In genomic region chr19:44746946-44747738, GRCh38 we compare ENCODE assay signal across 1 cellular context.
TF ChIP-seq lines count a peak whose summit lies in the region.

No MANE protein-coding gene starts in this region.

TF ChIP-seq in HepG2, 621 proteins besides CTCF, POLR2A, EP300 and RAD21 (continued from another document and continues in another):
- TF ChIP-seq AFF4 (CRISPR knock-in tag; IDR thresholded peaks at IDR 0.05) = no peak
- TF ChIP-seq ZNF737 (CRISPR knock-in tag; IDR thresholded peaks at IDR 0.05; ENCODE audit: borderline replicate concordance) = no peak
- no peak for TF ChIP-seq HOXD1 (CRISPR knock-in tag; IDR thresholded peaks at IDR 0.05)
- TF ChIP-seq DBP (CRISPR knock-in tag; IDR thresholded peaks at IDR 0.05; ENCODE audit: not compliant biosample characterization) = no peak
- TF ChIP-seq MEIS2 (CRISPR knock-in tag; IDR thresholded peaks at IDR 0.05) = peak; percentile 43; the same call in 1 of the 2 replicates
- peak; percentile 46 for TF ChIP-seq GABPB1 (CRISPR knock-in tag; IDR thresholded peaks at IDR 0.05)
- no peak for TF ChIP-seq KAT8 (CRISPR knock-in tag; IDR thresholded peaks at IDR 0.05)
- no peak for TF ChIP-seq SNRNP70 (IDR thresholded peaks at IDR 0.05; ENCODE audit: low read depth, low read length)
- TF ChIP-seq CENPX (CRISPR knock-in tag; IDR thresholded peaks at IDR 0.05) = no peak
- no peak for TF ChIP-seq NFIB (CRISPR knock-in tag; IDR thresholded peaks at IDR 0.05; ENCODE audit: borderline replicate concordance)
- no peak for TF ChIP-seq PHF20 (CRISPR knock-in tag; IDR thresholded peaks at IDR 0.05)
- TF ChIP-seq ERF (CRISPR knock-in tag; IDR thresholded peaks at IDR 0.05) = no peak
- TF ChIP-seq FOXK2 (IDR thresholded peaks at IDR 0.05) = no peak
- TF ChIP-seq ZNF138 (CRISPR knock-in tag; IDR thresholded peaks at IDR 0.05; ENCODE audit: low read depth) = no peak
- no peak for TF ChIP-seq PHF5A (CRISPR knock-in tag; IDR thresholded peaks at IDR 0.05; ENCODE audit: low read depth, unreplicated experiment)
- TF ChIP-seq U2AF1 (optimal IDR thresholded peaks at IDR 0.05; ENCODE audit: low read depth, low read length) = peak; percentile 57
- no peak for TF ChIP-seq RORA (CRISPR knock-in tag; IDR thresholded peaks at IDR 0.05)
- TF ChIP-seq KLF12 (CRISPR knock-in tag; IDR thresholded peaks at IDR 0.05; ENCODE audit: borderline replicate concordance) = peak; percentile 46; the same call in 1 of the 2 replicates
- TF ChIP-seq ZNF121 (CRISPR knock-in tag; IDR thresholded peaks at IDR 0.05) = no peak
- TF ChIP-seq SP2 (CRISPR knock-in tag; IDR thresholded peaks at IDR 0.05) = no peak
- TF ChIP-seq EHMT2 (IDR thresholded peaks at IDR 0.05; ENCODE audit: borderline replicate concordance, low read depth, low read length) = no peak
- no peak; the same call in 1 of the 2 replicates for TF ChIP-seq ZBTB21 (CRISPR knock-in tag; IDR thresholded peaks at IDR 0.05)
- TF ChIP-seq PAF1 (CRISPR knock-in tag; IDR thresholded peaks at IDR 0.05) = no peak
- no peak for TF ChIP-seq GPN1 (CRISPR knock-in tag; IDR thresholded peaks at IDR 0.05; ENCODE audit: borderline replicate concordance)
- TF ChIP-seq ZNF329 (CRISPR knock-in tag; IDR thresholded peaks at IDR 0.05; ENCODE audit: low read depth) = no peak
- TF ChIP-seq ZSCAN25 (CRISPR knock-in tag; IDR thresholded peaks at IDR 0.05) = peak; percentile 98
- TF ChIP-seq HOXA9 (CRISPR knock-in tag; IDR thresholded peaks at IDR 0.05; ENCODE audit: borderline replicate concordance) = no peak
- TF ChIP-seq ZKSCAN1 (IDR thresholded peaks at IDR 0.05; ENCODE audit: low read length) = no peak
- TF ChIP-seq ZSCAN9 (CRISPR knock-in tag; IDR thresholded peaks at IDR 0.05; ENCODE audit: borderline replicate concordance) = no peak
- TF ChIP-seq ZNF432 (CRISPR knock-in tag; IDR thresholded peaks at IDR 0.05; ENCODE audit: borderline replicate concordance) = no peak
- TF ChIP-seq LCORL (IDR thresholded peaks at IDR 0.05) = no peak
- TF ChIP-seq LCORL (CRISPR knock-in tag; IDR thresholded peaks at IDR 0.05) = no peak; the same call in 1 of the 2 replicates
- no peak for TF ChIP-seq FUBP1 (CRISPR knock-in tag; IDR thresholded peaks at IDR 0.05; ENCODE audit: borderline replicate concordance)
- TF ChIP-seq HOXA7 (CRISPR knock-in tag; IDR thresholded peaks at IDR 0.05) = no peak
- TF ChIP-seq ZNF567 (CRISPR knock-in tag; IDR thresholded peaks at IDR 0.05; ENCODE audit: borderline replicate concordance) = no peak
- TF ChIP-seq ATF4 (CRISPR knock-in tag; IDR thresholded peaks at IDR 0.05) = no peak
- no peak for TF ChIP-seq GTF2F1 (IDR thresholded peaks at IDR 0.05; ENCODE audit: low read length)
- no peak for TF ChIP-seq PBX3 (CRISPR knock-in tag; IDR thresholded peaks at IDR 0.05; ENCODE audit: borderline replicate concordance)
- TF ChIP-seq ZSCAN31 (CRISPR knock-in tag; IDR thresholded peaks at IDR 0.05; ENCODE audit: low read depth) = no peak
- no peak for TF ChIP-seq NPAS2 (CRISPR knock-in tag; IDR thresholded peaks at IDR 0.05; ENCODE audit: borderline replicate concordance)
- 0 out of 2 replicates have a peak, but pooled peaks have one; percentile 31 for TF ChIP-seq CREM (IDR thresholded peaks at IDR 0.05)
- no peak for TF ChIP-seq CREM (CRISPR knock-in tag; IDR thresholded peaks at IDR 0.05)
- no peak for TF ChIP-seq GABPA (IDR thresholded peaks at IDR 0.05; ENCODE audit: low read depth, low read length)
- TF ChIP-seq GABPA (CRISPR knock-in tag; IDR thresholded peaks at IDR 0.05; ENCODE audit: low read depth) = no peak
- TF ChIP-seq TOPORS (CRISPR knock-in tag; IDR thresholded peaks at IDR 0.05) = no peak
- no peak for TF ChIP-seq ZNF441 (CRISPR knock-in tag; IDR thresholded peaks at IDR 0.05; ENCODE audit: borderline replicate concordance)
- TF ChIP-seq ZNF275 (CRISPR knock-in tag; IDR thresholded peaks at IDR 0.05; ENCODE audit: borderline replicate concordance) = no peak
- TF ChIP-seq MED1 (CRISPR knock-in tag; IDR thresholded peaks at IDR 0.05) = peak; percentile 35; the same call in 1 of the 2 replicates
- TF ChIP-seq ZBTB25 (CRISPR knock-in tag; IDR thresholded peaks at IDR 0.05) = no peak
- TF ChIP-seq ZNF619 (CRISPR knock-in tag; IDR thresholded peaks at IDR 0.05) = no peak
- no peak for TF ChIP-seq ATF3 (CRISPR knock-in tag; IDR thresholded peaks at IDR 0.05)
- TF ChIP-seq MYC (CRISPR knock-in tag; IDR thresholded peaks at IDR 0.05; ENCODE audit: borderline replicate concordance) = peak; percentile 44
- no peak for TF ChIP-seq ZNF20 (CRISPR knock-in tag; IDR thresholded peaks at IDR 0.05)
- TF ChIP-seq FOXP4 (CRISPR knock-in tag; IDR thresholded peaks at IDR 0.05) = no peak; the same call in 1 of the 2 replicates
- no peak for TF ChIP-seq ZNF296 (CRISPR knock-in tag; conservative IDR thresholded peaks at IDR 0.05)
- no peak for TF ChIP-seq ZFP1 (CRISPR knock-in tag; IDR thresholded peaks at IDR 0.05)
- TF ChIP-seq TOE1 (CRISPR knock-in tag; IDR thresholded peaks at IDR 0.05) = no peak
- no peak for TF ChIP-seq RNF2 (conservative IDR thresholded peaks at IDR 0.05; ENCODE audit: low read depth)
- TF ChIP-seq ZNF512 (CRISPR knock-in tag; IDR thresholded peaks at IDR 0.05) = no peak
- peak; percentile 42 for TF ChIP-seq NR2F6 (IDR thresholded peaks at IDR 0.05)
- no peak; the same call in 1 of the 2 replicates for TF ChIP-seq NR2F6 (CRISPR knock-in tag; IDR thresholded peaks at IDR 0.05)
- TF ChIP-seq NFYB (CRISPR knock-in tag; IDR thresholded peaks at IDR 0.05) = no peak
- no peak for TF ChIP-seq STAG1 (CRISPR knock-in tag; IDR thresholded peaks at IDR 0.05)
- no peak; the same call in 1 of the 2 replicates for TF ChIP-seq CCDC6 (CRISPR knock-in tag; IDR thresholded peaks at IDR 0.05)
